ENCODE assay signal across 14 cellular contexts in the genomic region with DNA sequence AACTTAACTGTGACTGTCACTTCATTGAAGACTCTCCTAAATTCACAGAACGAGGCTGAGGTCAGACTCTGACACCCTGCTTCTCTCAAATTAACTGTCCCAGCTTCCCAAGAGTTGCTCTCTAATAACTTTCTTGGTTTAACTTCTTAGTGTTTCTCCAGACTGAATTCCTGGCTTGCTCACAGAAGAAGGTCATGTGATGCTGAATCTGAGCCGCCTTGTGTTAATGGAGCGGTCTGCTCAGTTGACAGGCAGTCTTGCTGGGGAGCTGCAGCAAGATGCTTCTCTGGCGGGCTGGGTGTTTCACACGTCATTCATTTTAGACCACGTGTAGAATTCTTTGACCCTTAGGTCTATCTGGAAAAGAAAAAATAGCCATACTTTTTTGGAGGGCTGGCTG.
DNase-seq lines count a peak whose midpoint lies in the region; ATAC-seq and TF ChIP-seq lines count a peak whose summit lies in the region.
"Had no signal": no experiment of that assay in that cellular context is flagged by ENCODE, and none has a peak within 500 bp of the region (broad histone marks: within the 10 kb centered on the region; RNA-seq: fewer than 3 reads in every experiment).

No MANE protein-coding gene starts in this region.

- H3K27ac Mint-ChIP-seq in GM23338 = no peak overlapping the region
- no peak overlapping the region for H3K27ac Mint-ChIP-seq in activated T-cell treated with anti-CD3 and anti-CD28 coated beads, Interleukin-2, amount 50 U/mL, for 24 hours
- H3K27ac Mint-ChIP-seq: activated CD4-positive, alpha-beta T cell treated with anti-CD3 and anti-CD28 coated beads for 36 hours had no signal

- peaks cover 7% of the 10 kb centered on the region for H3K27me3 Mint-ChIP-seq in GM23338 (ENCODE audit: insufficient read depth, low read depth, poor library complexity)
- no peaks in the 10 kb centered on the region for H3K27me3 Mint-ChIP-seq in activated T-cell treated with anti-CD3 and anti-CD28 coated beads, Interleukin-2, amount 50 U/mL, for 24 hours
- H3K27me3 Mint-ChIP-seq: activated CD4-positive, alpha-beta T cell treated with anti-CD3 and anti-CD28 coated beads for 36 hours had no signal

- TF ChIP-seq CTCF in GM23338 (conservative IDR thresholded peaks at IDR 0.05; ENCODE audit: low read depth in 2 of 2) = no peak
- no peak for TF ChIP-seq CTCF in brain microvascular endothelial cell (IDR thresholded peaks at IDR 0.05; ENCODE audit: low read depth, low read length, missing control alignments)
- no peak for TF ChIP-seq CTCF in hepatocyte (IDR thresholded peaks at IDR 0.05; ENCODE audit: poor library complexity)

- H2AFZ ChIP-seq in GM23338 (no peak overlapping the region), hepatocyte (no peak overlapping the region)

- H3K4me3 ChIP-seq in GM23338 (no peak overlapping the region), brain microvascular endothelial cell (ENCODE audit: low read depth, low read length) (no peak overlapping the region), hepatocyte (no peak overlapping the region)
- H3K4me3 ChIP-seq: BLaER1 treated with 17β-estradiol and CSF1 and Interleukin-3, amounts not matched to agents 10 nM and 100 nM had no signal

- H3K79me2 ChIP-seq in GM23338 (replicated peaks; ENCODE audit: insufficient read depth) = peaks cover 45% of the 10 kb centered on the region
- peaks cover 86% of the 10 kb centered on the region for H3K79me2 ChIP-seq in hepatocyte

- no peaks in the 10 kb centered on the region for H3K27me3 ChIP-seq in GM23338 (ENCODE audit: insufficient read depth)
- no peaks in the 10 kb centered on the region for H3K27me3 ChIP-seq in brain microvascular endothelial cell (replicated peaks)
- H3K27me3 ChIP-seq in hepatocyte = no peaks in the 10 kb centered on the region
- H3K27me3 ChIP-seq: BLaER1 treated with 17β-estradiol and CSF1 and Interleukin-3, amounts not matched to agents 10 nM and 100 nM; neutrophil had no signal

- no peaks in the 10 kb centered on the region; the same call in 2 of the 3 replicates for H3K9me3 Mint-ChIP-seq in GM23338
- H3K9me3 Mint-ChIP-seq in activated T-cell treated with anti-CD3 and anti-CD28 coated beads, Interleukin-2, amount 50 U/mL, for 24 hours = no peaks in the 10 kb centered on the region

- peaks cover 52% of the 10 kb centered on the region for H3K4me1 Mint-ChIP-seq in GM23338
- H3K4me1 Mint-ChIP-seq in activated T-cell treated with anti-CD3 and anti-CD28 coated beads, Interleukin-2, amount 50 U/mL, for 24 hours (ENCODE audit: low read depth) = peaks cover 64% of the 10 kb centered on the region

- H3F3A ChIP-seq in GM23338 (replicated peaks; ENCODE audit: low read depth) = no peaks in the 10 kb centered on the region

- no peak overlapping the region for H3K27ac ChIP-seq in GM23338 (ENCODE audit: low read depth)
- no peak overlapping the region for H3K27ac ChIP-seq in brain microvascular endothelial cell
- no peak overlapping the region for H3K27ac ChIP-seq in hepatocyte
- H3K27ac ChIP-seq: BLaER1 treated with 17β-estradiol and CSF1 and Interleukin-3, amounts not matched to agents 10 nM and 100 nM; neutrophil had no signal

- H3K36me3 ChIP-seq in GM23338 (ENCODE audit: insufficient read depth) (no peaks in the 10 kb centered on the region), brain microvascular endothelial cell (replicated peaks) (peaks cover 4% of the 10 kb centered on the region), hepatocyte (replicated peaks; ENCODE audit: insufficient read depth, low read depth) (no peaks in the 10 kb centered on the region)

- in situ Hi-C loops in brain microvascular endothelial cell (cut with HindIII; ENCODE audit: low pct_ligation_motif_present, low sequenced_read_pairs) = no loop called here

- H4K20me1 ChIP-seq in GM23338 (replicated peaks; ENCODE audit: insufficient read depth) (no peaks in the 10 kb centered on the region; the same call in 1 of the 2 replicates), hepatocyte (ENCODE audit: insufficient read depth, poor library complexity, severe bottlenecking) (peaks cover 49% of the 10 kb centered on the region)

- DNase-seq in GM23338 (ENCODE audit: low spot score) (peak; percentile 32), brain microvascular endothelial cell (peak; percentile 47), hepatocyte (ENCODE audit: low spot score) (peak; percentile 40), putamen (ENCODE audit: low spot score) (peak; percentile 50), NOMO-1 (lab: John Stamatoyannopoulos, UW; ENCODE audit: unreplicated experiment in 2 of 2) (no peak)
- DNase-seq in activated T-cell treated with anti-CD3 and anti-CD28 coated beads, Interleukin-2, amount 50 U/mL, for 24 hours = no peak
- DNase-seq: activated CD4-positive, alpha-beta T cell treated with anti-CD3 and anti-CD28 coated beads for 36 hours; NCI-H187 treated with DMSO at 0.1 percent for 48 hours; stimulated activated CD4-positive, alpha-beta T cell treated with anti-CD3 and anti-CD28 coated beads, Interleukin-2, amount 100 ng/mL, for 48 hours; stimulated activated naive CD4-positive, alpha-beta T cell treated with Interleukin-2 at 50 U/mL for 16 hours had no signal

- H3K9me2 ChIP-seq in GM23338 (ENCODE audit: insufficient read depth) (no peaks in the 10 kb centered on the region), hepatocyte (replicated peaks; ENCODE audit: insufficient read depth) (no peaks in the 10 kb centered on the region)

- H3K4me1 ChIP-seq in GM23338 (ENCODE audit: insufficient read depth) = peaks cover 40% of the 10 kb centered on the region
- peaks cover 4% of the 10 kb centered on the region for H3K4me1 ChIP-seq in hepatocyte (ENCODE audit: insufficient read depth)

- ATAC-seq in GM23338 (peak; percentile 7; the same call in 2 of the 3 replicates), HG02884 (IDR thresholded peaks at IDR 0.05; ENCODE audit: unreplicated experiment) (no peak), HG03175 (IDR thresholded peaks at IDR 0.05; ENCODE audit: unreplicated experiment) (no peak)

- H3K4me3 Mint-ChIP-seq in GM23338 = no peak overlapping the region
- H3K4me3 Mint-ChIP-seq in activated T-cell treated with anti-CD3 and anti-CD28 coated beads, Interleukin-2, amount 50 U/mL, for 24 hours = no peak overlapping the region
- H3K4me3 Mint-ChIP-seq: activated CD4-positive, alpha-beta T cell treated with anti-CD3 and anti-CD28 coated beads for 36 hours had no signal

- whole genome bisulfite sequencing in hepatocyte (ENCODE audit: low lambda C conversion rate, missing lambda C conversion rate) = 58% methylated on average over 6 of the region's 6 CpGs

- no peaks in the 10 kb centered on the region for H3K9me3 ChIP-seq in hepatocyte (ENCODE audit: low read depth)
- H3K9me3 ChIP-seq: BLaER1 treated with 17β-estradiol and CSF1 and Interleukin-3, amounts not matched to agents 10 nM and 100 nM; neutrophil had no signal

- H3K4me2 ChIP-seq in GM23338 = no peak overlapping the region; the same call in 1 of the 2 replicates
- H3K4me2 ChIP-seq in hepatocyte = no peak overlapping the region
- H3K4me2 ChIP-seq: BLaER1 treated with 17β-estradiol and CSF1 and Interleukin-3, amounts not matched to agents 10 nM and 100 nM had no signal

- H3K36me3 Mint-ChIP-seq in GM23338 (ENCODE audit: low read depth) = peaks cover 16% of the 10 kb centered on the region
- peaks cover 42% of the 10 kb centered on the region for H3K36me3 Mint-ChIP-seq in activated T-cell treated with anti-CD3 and anti-CD28 coated beads, Interleukin-2, amount 50 U/mL, for 24 hours (ENCODE audit: low read depth)

TF ChIP-seq in GM23338, 12 proteins besides CTCF, POLR2A, EP300 and RAD21:
- TF ChIP-seq ZNF114 (CRISPR knock-in tag; IDR thresholded peaks at IDR 0.05) (no peak), EZH2 (IDR thresholded peaks at IDR 0.05; ENCODE audit: low read depth, unreplicated experiment) (no peak), POLR2AphosphoS5 (IDR thresholded peaks at IDR 0.05; ENCODE audit: low read depth) (no peak), STAT1 (IDR thresholded peaks at IDR 0.05; ENCODE audit: unreplicated experiment) (no peak)
- TF ChIP-seq, protein P1, sequence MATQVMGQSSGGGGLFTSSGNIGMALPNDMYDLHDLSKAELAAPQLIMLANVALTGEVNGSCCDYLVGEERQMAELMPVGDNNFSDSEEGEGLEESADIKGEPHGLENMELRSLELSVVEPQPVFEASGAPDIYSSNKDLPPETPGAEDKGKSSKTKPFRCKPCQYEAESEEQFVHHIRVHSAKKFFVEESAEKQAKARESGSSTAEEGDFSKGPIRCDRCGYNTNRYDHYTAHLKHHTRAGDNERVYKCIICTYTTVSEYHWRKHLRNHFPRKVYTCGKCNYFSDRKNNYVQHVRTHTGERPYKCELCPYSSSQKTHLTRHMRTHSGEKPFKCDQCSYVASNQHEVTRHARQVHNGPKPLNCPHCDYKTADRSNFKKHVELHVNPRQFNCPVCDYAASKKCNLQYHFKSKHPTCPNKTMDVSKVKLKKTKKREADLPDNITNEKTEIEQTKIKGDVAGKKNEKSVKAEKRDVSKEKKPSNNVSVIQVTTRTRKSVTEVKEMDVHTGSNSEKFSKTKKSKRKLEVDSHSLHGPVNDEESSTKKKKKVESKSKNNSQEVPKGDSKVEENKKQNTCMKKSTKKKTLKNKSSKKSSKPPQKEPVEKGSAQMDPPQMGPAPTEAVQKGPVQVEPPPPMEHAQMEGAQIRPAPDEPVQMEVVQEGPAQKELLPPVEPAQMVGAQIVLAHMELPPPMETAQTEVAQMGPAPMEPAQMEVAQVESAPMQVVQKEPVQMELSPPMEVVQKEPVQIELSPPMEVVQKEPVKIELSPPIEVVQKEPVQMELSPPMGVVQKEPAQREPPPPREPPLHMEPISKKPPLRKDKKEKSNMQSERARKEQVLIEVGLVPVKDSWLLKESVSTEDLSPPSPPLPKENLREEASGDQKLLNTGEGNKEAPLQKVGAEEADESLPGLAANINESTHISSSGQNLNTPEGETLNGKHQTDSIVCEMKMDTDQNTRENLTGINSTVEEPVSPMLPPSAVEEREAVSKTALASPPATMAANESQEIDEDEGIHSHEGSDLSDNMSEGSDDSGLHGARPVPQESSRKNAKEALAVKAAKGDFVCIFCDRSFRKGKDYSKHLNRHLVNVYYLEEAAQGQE (IDR thresholded peaks at IDR 0.05; ENCODE audit: unreplicated experiment) = no peak

Comparison
In these comparisons a context has a peak if more than half of its experiments do, and no peak if none do; other contexts are left out.
1. DNase-seq: peak in GM23338 (single experiment), brain microvascular endothelial cell (single experiment), hepatocyte (single experiment) and putamen (single experiment); none in NOMO-1 (0 of 2) and activated T-cell treated with anti-CD3 and anti-CD28 coated beads, Interleukin-2, amount 50 U/mL, for 24 hours (single experiment).